8 cellular contexts compared by ENCODE assay signal in genomic region chr3:40309925-40310635, GRCh38. TPM values are rescaled to one million over a fixed set of nuclear protein-coding genes. Genes with fewer than 3 reads are reported as not detected.
A peak's percentile ranks its signal among the peaks of the same experiment; 100 is the strongest.
DNase-seq lines count a peak whose midpoint lies in the region; ATAC-seq, FAIRE-seq and TF ChIP-seq lines count a peak whose summit lies in the region.

No MANE protein-coding gene starts in this region.

- peak overlapping the region; percentile 93 for H3K27ac ChIP-seq in CD8-positive, alpha-beta T cell (ENCODE audit: low read depth, low read length)
- H3K27ac ChIP-seq in HepG2 (ENCODE audit: extremely low read length, insufficient read depth, low read length) = peak overlapping the region; percentile 96

- peaks cover 18% of the 10 kb centered on the region for H3K4me1 ChIP-seq in CD8-positive, alpha-beta T cell (ENCODE audit: insufficient read depth, low read length)
- peaks cover 44% of the 10 kb centered on the region for H3K4me1 ChIP-seq in HepG2 (ENCODE audit: insufficient read depth, low read length)

- H3K4me2 ChIP-seq in HepG2 (ENCODE audit: low read depth, low read length) = peak overlapping the region; percentile 77

- peak; percentile 20 for ATAC-seq in CD8-positive, alpha-beta T cell
- ATAC-seq in GM19351 (IDR thresholded peaks at IDR 0.05; ENCODE audit: unreplicated experiment) (peak; percentile 29), HG03432 (IDR thresholded peaks at IDR 0.05; ENCODE audit: unreplicated experiment) (peak; percentile 37), HepG2 (peak; percentile 68)
- ATAC-seq in stimulated activated effector memory CD8-positive, alpha-beta T cell treated with anti-CD3 and anti-CD28 coated beads, Interleukin-12 subunit alpha, Interleukin-12 subunit beta, amount 100 ng/mL, for 72 hours = peak; percentile 58

- POLR2A ChIA-PET in CD8-positive, alpha-beta T cell (lab: Charles Lee) = interaction anchor here (1.0 to 1.1 kb wide), 3 partner anchors 109 to 147 kb away, joined by 3 read pairs; partner anchors contain the start of gene RPL14
- POLR2A ChIA-PET in HepG2 (lab: Yijun Ruan, JAX) = interaction anchor here (0.6 to 1.6 kb wide), 7 partner anchors 11 to 890 kb away, joined by 3 to 6 read pairs (median 3); partner anchors contain the start of genes CTNNB1, RPL14 and ZNF620

- TF ChIP-seq POLR2A in HepG2 (IDR thresholded peaks at IDR 0.05; ENCODE audit: insufficient read depth in 1 of 2, low read depth in 2 of 2, low read length in 2 of 2) = no peak

- peaks cover 5% of the 10 kb centered on the region for H3K36me3 ChIP-seq in CD8-positive, alpha-beta T cell (ENCODE audit: insufficient read depth, low read length)
- H3K36me3 ChIP-seq in HepG2 (replicated peaks in 1 of 2; ENCODE audit: control insufficient read depth in 1 of 2, insufficient read depth in 2 of 2, low read length in 2 of 2) = peaks cover 0 to 12% of the 10 kb centered on the region in 2 experiments

- CTCF ChIA-PET in CD8-positive, alpha-beta T cell (lab: Charles Lee) = interaction anchor here (0.7 to 9.0 kb wide), 5 partner anchors 10 to 1778 kb away, joined by 3 to 183 read pairs (median 5); no protein-coding TSS in a partner anchor
- CTCF ChIA-PET in HepG2 (lab: Yijun Ruan, JAX; ENCODE audit: low intra/inter-chr PET ratio, low total read pairs) = interaction anchor here (0.9 kb wide), 1 partner anchor 119 kb away, joined by 3 read pairs; no protein-coding TSS in a partner anchor

- peaks cover 19% of the 10 kb centered on the region for H3K79me2 ChIP-seq in HepG2 (ENCODE audit: insufficient read depth, low read length)

- WGBS in HepG2 (ENCODE audit: low lambda C conversion rate) = under 1% methylated on average over 39 of the region's 47 CpGs

- H3K27me3 Mint-ChIP-seq in CD8-positive, alpha-beta T cell (ENCODE audit: low read depth) = no peaks in the 10 kb centered on the region
- H3K27me3 Mint-ChIP-seq in T-helper 2 cell treated with Interferon-gamma antibody and Interleukin-4, amounts not matched to agents 5 μg/mL and 100 μg/mL, for 36 hours (ENCODE audit: low read depth) = no peaks in the 10 kb centered on the region
- no peaks in the 10 kb centered on the region for H3K27me3 Mint-ChIP-seq in dendritic cell treated with granulocyte-macrophage colony-stimulating factor and Interleukin-4, amounts not matched to agents 40 ng/mL and 50 ng/mL, for 4 days

- H3K9me3 Mint-ChIP-seq in CD8-positive, alpha-beta T cell = no peaks in the 10 kb centered on the region
- H3K9me3 Mint-ChIP-seq in T-helper 2 cell treated with Interferon-gamma antibody and Interleukin-4, amounts not matched to agents 5 μg/mL and 100 μg/mL, for 36 hours = no peaks in the 10 kb centered on the region
- H3K9me3 Mint-ChIP-seq in dendritic cell treated with granulocyte-macrophage colony-stimulating factor and Interleukin-4, amounts not matched to agents 40 ng/mL and 50 ng/mL, for 4 days = no peaks in the 10 kb centered on the region
- no peaks in the 10 kb centered on the region for H3K9me3 Mint-ChIP-seq in stimulated activated effector memory CD8-positive, alpha-beta T cell treated with anti-CD3 and anti-CD28 coated beads, Interleukin-12 subunit alpha, Interleukin-12 subunit beta, amount 100 ng/mL, for 72 hours

- peaks cover 50% of the 10 kb centered on the region for H3K36me3 Mint-ChIP-seq in CD8-positive, alpha-beta T cell
- peaks cover 31% of the 10 kb centered on the region for H3K36me3 Mint-ChIP-seq in T-helper 2 cell treated with Interferon-gamma antibody and Interleukin-4, amounts not matched to agents 5 μg/mL and 100 μg/mL, for 36 hours (ENCODE audit: low read depth)
- H3K36me3 Mint-ChIP-seq in dendritic cell treated with granulocyte-macrophage colony-stimulating factor and Interleukin-4, amounts not matched to agents 40 ng/mL and 50 ng/mL, for 4 days (ENCODE audit: low read depth) = peaks cover 48% of the 10 kb centered on the region
- peaks cover 64% of the 10 kb centered on the region for H3K36me3 Mint-ChIP-seq in stimulated activated effector memory CD8-positive, alpha-beta T cell treated with anti-CD3 and anti-CD28 coated beads, Interleukin-12 subunit alpha, Interleukin-12 subunit beta, amount 100 ng/mL, for 72 hours

- peak overlapping the region; percentile 96 for H3K9ac ChIP-seq in HepG2 (ENCODE audit: insufficient read depth, low read depth, low read length)

- H4K20me1 ChIP-seq in HepG2 (ENCODE audit: insufficient read depth, low read length) = no peaks in the 10 kb centered on the region; the same call in 1 of the 2 replicates

- no peak for TF ChIP-seq RAD21 in HepG2 (CRISPR knock-in tag; IDR thresholded peaks at IDR 0.05)

- peak overlapping the region; percentile 98 for H3K4me3 Mint-ChIP-seq in CD8-positive, alpha-beta T cell
- peak overlapping the region; percentile 99 for H3K4me3 Mint-ChIP-seq in T-helper 2 cell treated with Interferon-gamma antibody and Interleukin-4, amounts not matched to agents 5 μg/mL and 100 μg/mL, for 36 hours
- peak overlapping the region; percentile 98 for H3K4me3 Mint-ChIP-seq in dendritic cell treated with granulocyte-macrophage colony-stimulating factor and Interleukin-4, amounts not matched to agents 40 ng/mL and 50 ng/mL, for 4 days
- peak overlapping the region; percentile 99 for H3K4me3 Mint-ChIP-seq in stimulated activated effector memory CD8-positive, alpha-beta T cell treated with anti-CD3 and anti-CD28 coated beads, Interleukin-12 subunit alpha, Interleukin-12 subunit beta, amount 100 ng/mL, for 72 hours

- TF ChIP-seq CTCF in CD8-positive, alpha-beta T cell (IDR thresholded peaks at IDR 0.05) = no peak
- no peak; the same call in 1 of the 2 replicates for TF ChIP-seq CTCF in HepG2 (CRISPR knock-in tag; IDR thresholded peaks at IDR 0.05)

- TF ChIP-seq EP300 in HepG2 (IDR thresholded peaks at IDR 0.05; ENCODE audit: low read depth in 2 of 2, low read length in 2 of 2) (no peak), HepG2 (CRISPR knock-in tag; IDR thresholded peaks at IDR 0.05; ENCODE audit: borderline replicate concordance) (no peak)

- no peak for FAIRE-seq in HepG2 (lab: Jason Lieb, UNC)

- peak overlapping the region; percentile 95 for H3K4me3 ChIP-seq in CD8-positive, alpha-beta T cell (ENCODE audit: low read depth, low read length)
- peak overlapping the region; percentile 88 to 94 (median 93) for H3K4me3 ChIP-seq in HepG2 (replicated peaks in 1 of 3; ENCODE audit: insufficient read depth in 1 of 3, low read depth in 2 of 3, low read length in 3 of 3)

- TSS peak; percentile 62 for BruUV-seq in HepG2 (replicated peaks; lab: Mats Ljungman, UMichigan)

- peak in 5 of 7 experiments; percentile 7 to 47 (median 24) for DNase-seq in CD8-positive, alpha-beta T cell
- DNase-seq in T-helper 2 cell treated with Interferon-gamma antibody and Interleukin-4, amounts not matched to agents 5 μg/mL and 100 μg/mL, for 36 hours (ENCODE audit: low spot score) = no peak
- DNase-seq in HepG2 (ENCODE audit: low spot score) (peak; percentile 35), NCI-H1436 (lab: John Stamatoyannopoulos, UW) (no peak)
- DNase-seq in stimulated activated effector memory CD8-positive, alpha-beta T cell treated with anti-CD3 and anti-CD28 coated beads, Interleukin-12 subunit alpha, Interleukin-12 subunit beta, amount 100 ng/mL, for 72 hours (ENCODE audit: low spot score in 2 of 2) = peak; percentile 38 to 85

- H3K4me1 Mint-ChIP-seq in CD8-positive, alpha-beta T cell (ENCODE audit: low read depth) = peaks cover 33% of the 10 kb centered on the region
- H3K4me1 Mint-ChIP-seq in T-helper 2 cell treated with Interferon-gamma antibody and Interleukin-4, amounts not matched to agents 5 μg/mL and 100 μg/mL, for 36 hours (ENCODE audit: low read depth) = peaks cover 15% of the 10 kb centered on the region
- peaks cover 45% of the 10 kb centered on the region for H3K4me1 Mint-ChIP-seq in dendritic cell treated with granulocyte-macrophage colony-stimulating factor and Interleukin-4, amounts not matched to agents 40 ng/mL and 50 ng/mL, for 4 days (ENCODE audit: low read depth)
- H3K4me1 Mint-ChIP-seq in stimulated activated effector memory CD8-positive, alpha-beta T cell treated with anti-CD3 and anti-CD28 coated beads, Interleukin-12 subunit alpha, Interleukin-12 subunit beta, amount 100 ng/mL, for 72 hours = peaks cover 15% of the 10 kb centered on the region

- H3K27me3 ChIP-seq in CD8-positive, alpha-beta T cell (ENCODE audit: insufficient read depth, low read length) = no peaks in the 10 kb centered on the region
- H3K27me3 ChIP-seq in HepG2 (ENCODE audit: control insufficient read depth in 1 of 2, insufficient read depth in 2 of 2, low read length in 2 of 2) = no peaks in the 10 kb centered on the region

- peak overlapping the region; percentile 99 for H3K27ac Mint-ChIP-seq in CD8-positive, alpha-beta T cell
- peak overlapping the region; percentile 96 for H3K27ac Mint-ChIP-seq in T-helper 2 cell treated with Interferon-gamma antibody and Interleukin-4, amounts not matched to agents 5 μg/mL and 100 μg/mL, for 36 hours
- H3K27ac Mint-ChIP-seq in dendritic cell treated with granulocyte-macrophage colony-stimulating factor and Interleukin-4, amounts not matched to agents 40 ng/mL and 50 ng/mL, for 4 days = peak overlapping the region; percentile 97
- peak overlapping the region; percentile 100 for H3K27ac Mint-ChIP-seq in stimulated activated effector memory CD8-positive, alpha-beta T cell treated with anti-CD3 and anti-CD28 coated beads, Interleukin-12 subunit alpha, Interleukin-12 subunit beta, amount 100 ng/mL, for 72 hours

- in situ Hi-C loops in HepG2 (cut with HindIII; ENCODE audit: extremely low pct_ligation_motif_present, low pct_unique_long_range_greater_than_20kb) = loop anchor here (10.0 kb wide), 1 partner anchor 145 kb away; the partner anchor contains the start of gene RPL14

- intact Hi-C loops in CD8-positive, alpha-beta T cell (cut with DNase I, micrococcal nuclease) = loop anchor here (1.0 to 5.0 kb wide), 16 partner anchors 143 to 1813 kb away; partner anchors contain the start of genes CTNNB1 (in 2 of the 2), RPSA (in 2 of the 2), SCN11A (in 2 of the 2) and ULK4 (in 2 of the 2)
- intact Hi-C loops in dendritic cell treated with granulocyte-macrophage colony-stimulating factor and Interleukin-4, amounts not matched to agents 40 ng/mL and 50 ng/mL, for 4 days (cut with micrococcal nuclease) = loop anchor here (1.0 to 5.0 kb wide), 3 partner anchors 10 to 1652 kb away; partner anchors contain the start of gene ULK4
- intact Hi-C loops in HepG2 (cut with micrococcal nuclease; ENCODE audit: unreplicated experiment) = loop anchor here (1.0 kb wide), 1 partner anchor 143 kb away; no protein-coding TSS in a partner anchor

- no peaks in the 10 kb centered on the region for H3K9me3 ChIP-seq in CD8-positive, alpha-beta T cell (ENCODE audit: low read length)
- no peaks in the 10 kb centered on the region for H3K9me3 ChIP-seq in HepG2 (ENCODE audit: low read length)

- H2AFZ ChIP-seq in HepG2 (ENCODE audit: low read length) = no peak overlapping the region

RNA-seq across cellular contexts. Expression of gene EIF1B, which starts 0.6 kb away (rescaled TPM):
- 100 to 1,000 TPM; 133 to 135 TPM for total RNA-seq in CD8-positive, alpha-beta T cell
- total RNA-seq in HepG2 (2016; rRNA removed; fragmentation: Illumina TruSeq; extraction: Trizol) = 12.7 and 26.6 TPM in 2 replicates
- 6.9 and 7.8 TPM in 2 replicates for total RNA-seq in HepG2 (2016; cell fraction: cytosol; rRNA removed; fragmentation: Illumina TruSeq; extraction: Trizol; ENCODE audit: low read depth)
- total RNA-seq in HepG2 (2016; cell fraction: insoluble cytoplasmic fraction; rRNA removed; fragmentation: Illumina TruSeq; extraction: Trizol) = 12.7 and 26.8 TPM in 2 replicates
- total RNA-seq in HepG2 (2016; cell fraction: membrane; rRNA removed; fragmentation: Illumina TruSeq; extraction: Trizol) = 12.7 and 13.6 TPM in 2 replicates
- total RNA-seq in HepG2 (2016; cell fraction: nucleus; rRNA removed; fragmentation: Illumina TruSeq; extraction: Trizol) = 30.8 and 31.8 TPM in 2 replicates
- polyA plus RNA-seq in HepG2 (2011; rRNA removed) = 28.0 and 29.1 TPM in 2 replicates
- polyA plus RNA-seq in HepG2 (2011; cell fraction: cytosol; rRNA removed) = 14.0 and 18.8 TPM in 2 replicates
- 23.7 and 28.7 TPM in 2 replicates for polyA plus RNA-seq in HepG2 (2011; cell fraction: nucleus; rRNA removed)
- 87.1 and 99.1 TPM in 2 replicates for polyA plus RNA-seq in HepG2 (2012)
- 28.7 and 30.6 TPM in 2 replicates for polyA plus RNA-seq in HepG2 (2016; cell fraction: cytosol; fragmentation: Illumina TruSeq; extraction: Trizol; ENCODE audit: low read depth)
- polyA plus RNA-seq in HepG2 (2016; cell fraction: insoluble cytoplasmic fraction; fragmentation: Illumina TruSeq; extraction: Trizol; ENCODE audit: low read depth) = 103 and 112 TPM in 2 replicates
- polyA plus RNA-seq in HepG2 (2016; cell fraction: membrane; fragmentation: Illumina TruSeq; extraction: Trizol; ENCODE audit: low read depth) = 42.0 and 42.2 TPM in 2 replicates
- 118 and 130 TPM in 2 replicates for polyA plus RNA-seq in HepG2 (2016; cell fraction: nucleus; fragmentation: Illumina TruSeq; extraction: Trizol; ENCODE audit: insufficient read depth, low read depth)
- polyA minus RNA-seq in HepG2 (2011; rRNA and poly(A)+ RNA removed; ENCODE audit: low replicate concordance) = 4.3 and 4.4 TPM in 2 replicates
- 13.9 and 15.7 TPM in 2 replicates for polyA minus RNA-seq in HepG2 (2011; cell fraction: cytosol; rRNA and poly(A)+ RNA removed)
- polyA minus RNA-seq in HepG2 (2011; cell fraction: nucleus; rRNA and poly(A)+ RNA removed) = 29.2 and 30.7 TPM in 2 replicates

Comparison
In these comparisons a context has a peak if more than half of its experiments do, and no peak if none do; other contexts are left out.
1. DNase-seq: peak in CD8-positive, alpha-beta T cell (5 of 7), HepG2 (single experiment) and stimulated activated effector memory CD8-positive, alpha-beta T cell treated with anti-CD3 and anti-CD28 coated beads, Interleukin-12 subunit alpha, Interleukin-12 subunit beta, amount 100 ng/mL, for 72 hours (2 of 2); none in T-helper 2 cell treated with Interferon-gamma antibody and Interleukin-4, amounts not matched to agents 5 μg/mL and 100 μg/mL, for 36 hours (single experiment) and NCI-H1436 (single experiment).
2. Peak in every context shown above with its lines, with median percentiles within 50 percentile points of each other: ATAC-seq, H3K27ac Mint-ChIP-seq and H3K4me3 Mint-ChIP-seq.